22 cellular contexts compared by ENCODE assay signal in the genomic region with DNA sequence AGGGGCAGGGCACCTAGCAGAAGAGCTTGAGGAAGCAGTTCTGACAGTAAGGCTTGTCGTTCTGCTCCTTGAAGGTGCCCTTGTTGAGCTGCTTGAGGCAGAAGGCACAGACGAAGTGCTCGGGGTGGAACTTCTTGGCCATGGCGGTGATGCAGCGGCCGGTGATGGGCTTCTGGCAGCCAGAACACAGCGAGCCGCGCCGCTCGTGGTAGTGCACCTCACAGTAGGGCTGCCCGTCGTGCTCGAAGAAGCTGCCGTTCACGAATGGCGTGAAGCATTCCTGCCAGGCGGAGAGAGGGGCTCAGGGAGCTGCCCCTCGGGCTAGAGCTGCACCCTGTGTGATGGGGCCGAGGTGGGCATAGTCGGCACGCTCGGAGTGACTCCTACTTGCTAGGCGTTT.
"Had no signal": no experiment of that assay in that cellular context is flagged by ENCODE, and none has a peak within 500 bp of the region (broad histone marks: within the 10 kb centered on the region; RNA-seq: fewer than 3 reads in every experiment).

No MANE protein-coding gene starts in this region.

- H3K27me3 Mint-ChIP-seq: activated CD4-positive, alpha-beta memory T cell treated with anti-CD3 and anti-CD28 coated beads, Interleukin-2, amount 10 ng/mL, durations not matched to agents 7 days and 5 days; activated CD4-positive, alpha-beta T cell treated with anti-CD3 and anti-CD28 coated beads for 36 hours; activated naive CD4-positive, alpha-beta T cell treated with anti-CD3 and anti-CD28 coated beads, Interleukin-2, amount 50 U/mL, for 24 hours had no signal

- H3K27ac Mint-ChIP-seq: activated CD4-positive, alpha-beta T cell treated with anti-CD3 and anti-CD28 coated beads for 36 hours; activated naive CD4-positive, alpha-beta T cell treated with anti-CD3 and anti-CD28 coated beads, Interleukin-2, amount 50 U/mL, for 24 hours; activated T-helper 2 cell treated with anti-CD3 and anti-CD28 coated beads, Interferon-gamma antibody, Interleukin-2, Interleukin-4, amounts not matched to agents 10 μg/mL and 5 μg/mL and 100 μg/mL, durations not matched to agents 14 hours and 24 hours and 36 hours had no signal

- H3K27me3 ChIP-seq: breast epithelium had no signal

- H3K4me3 ChIP-seq: breast epithelium had no signal

- H3K4me3 Mint-ChIP-seq: activated CD4-positive, alpha-beta memory T cell treated with anti-CD3 and anti-CD28 coated beads, Interleukin-2, amount 10 ng/mL, durations not matched to agents 7 days and 5 days; activated CD4-positive, alpha-beta T cell treated with anti-CD3 and anti-CD28 coated beads for 36 hours; activated naive CD4-positive, alpha-beta T cell treated with anti-CD3 and anti-CD28 coated beads, Interleukin-2, amount 50 U/mL, for 24 hours had no signal

- H3K27ac ChIP-seq: breast epithelium, WERI-Rb-1 had no signal

- H3K4me1 Mint-ChIP-seq: activated CD4-positive, alpha-beta memory T cell treated with anti-CD3 and anti-CD28 coated beads, Interleukin-2, amount 10 ng/mL, durations not matched to agents 7 days and 5 days; activated CD4-positive, alpha-beta T cell treated with anti-CD3 and anti-CD28 coated beads for 36 hours; activated naive CD4-positive, alpha-beta T cell treated with anti-CD3 and anti-CD28 coated beads, Interleukin-2, amount 50 U/mL, for 24 hours had no signal

- ATAC-seq: activated CD4-positive, alpha-beta T cell treated with anti-CD3 and anti-CD28 coated beads for 36 hours; PC-3 had no signal

- H3K9me3 ChIP-seq: breast epithelium had no signal

- DNase-seq: activated CD4-positive, alpha-beta memory T cell treated with anti-CD3 and anti-CD28 coated beads, Interleukin-2, amount 10 ng/mL, durations not matched to agents 7 days and 5 days; activated CD4-positive, alpha-beta T cell treated with anti-CD3 and anti-CD28 coated beads for 36 hours; activated CD4-positive, alpha-beta T cell treated with anti-CD3 and anti-CD28 coated beads, Interleukin-2, amount 50 U/mL, for 1 hour; activated gamma-delta T cell treated with Interleukin-2 at 50 U/mL for 16 hours; activated T-cell treated with anti-CD3 and anti-CD28 coated beads for 4 hours; activated T-cell treated with anti-CD3 and anti-CD28 coated beads, Interleukin-2, amount 50 U/mL, for 48 hours; aorta; caudate nucleus; Kasumi-1; KBM-7; NCI-H1105 treated with DMSO at 0.1 percent for 48 hours; NCI-H1436 treated with DMSO at 0.1 percent for 48 hours; NCI-H187; NCI-H2081; NCI-H510A treated with DMSO at 0.1 percent for 48 hours; PC-3; SIG-M5; T-helper 1 cell; WERI-Rb-1 had no signal

- H3K9me3 Mint-ChIP-seq: activated CD4-positive, alpha-beta memory T cell treated with anti-CD3 and anti-CD28 coated beads, Interleukin-2, amount 10 ng/mL, durations not matched to agents 7 days and 5 days; activated naive CD4-positive, alpha-beta T cell treated with anti-CD3 and anti-CD28 coated beads, Interleukin-2, amount 50 U/mL, for 24 hours; activated T-helper 2 cell treated with anti-CD3 and anti-CD28 coated beads, Interferon-gamma antibody, Interleukin-2, Interleukin-4, amounts not matched to agents 10 μg/mL and 5 μg/mL and 100 μg/mL, durations not matched to agents 14 hours and 24 hours and 36 hours had no signal

- H3K4me1 ChIP-seq: breast epithelium had no signal
